Comparison of ENCODE assay signal across 32 cellular contexts in the genomic region with DNA sequence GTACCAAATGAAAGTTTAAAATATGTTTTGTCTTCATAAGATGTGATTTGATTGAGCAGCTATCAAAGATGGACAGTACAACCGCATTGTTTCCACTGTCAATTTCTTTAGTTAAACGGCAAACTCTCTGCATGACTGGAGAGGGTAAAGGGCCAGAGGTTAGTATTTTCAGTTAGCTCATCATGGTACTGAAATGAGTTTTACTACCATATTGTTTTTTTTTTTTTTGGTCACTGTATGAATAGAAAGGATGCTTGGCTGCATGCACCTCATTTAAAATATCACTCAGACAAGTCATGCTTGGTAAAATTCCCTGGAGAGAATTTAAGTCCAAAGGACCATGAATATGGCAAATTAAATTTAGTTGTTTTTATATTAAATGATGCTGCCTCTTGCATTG.
"Had no signal": no experiment of that assay in that cellular context is flagged by ENCODE, and none has a peak within 500 bp of the region (broad histone marks: within the 10 kb centered on the region; RNA-seq: fewer than 3 reads in every experiment).

No MANE protein-coding gene starts in this region.

- H3K4me1 Mint-ChIP-seq: activated CD4-positive, alpha-beta T cell treated with anti-CD3 and anti-CD28 coated beads for 36 hours; activated CD4-positive, alpha-beta T cell treated with anti-CD3 and anti-CD28 coated beads, Interleukin-2, amount 10 ng/mL, durations not matched to agents 24 days and 14 days; activated CD8-positive, alpha-beta memory T cell treated with anti-CD3 and anti-CD28 coated beads, Interleukin-2, amount 10 ng/mL, durations not matched to agents 7 days and 5 days; activated naive CD4-positive, alpha-beta T cell treated with anti-CD3 and anti-CD28 coated beads, Interleukin-2, amount 10 ng/mL, durations not matched to agents 7 days and 5 days; activated naive CD8-positive, alpha-beta T cell treated with anti-CD3 and anti-CD28 coated beads, Interleukin-2, amount 10 ng/mL, durations not matched to agents 7 days and 5 days had no signal

- H3K4me3 Mint-ChIP-seq: activated CD4-positive, alpha-beta memory T cell treated with anti-CD3 and anti-CD28 coated beads for 36 hours; activated CD4-positive, alpha-beta T cell treated with anti-CD3 and anti-CD28 coated beads for 36 hours; activated CD4-positive, alpha-beta T cell treated with anti-CD3 and anti-CD28 coated beads, Interleukin-2, amount 10 ng/mL, durations not matched to agents 24 days and 14 days; activated CD8-positive, alpha-beta memory T cell treated with anti-CD3 and anti-CD28 coated beads, Interleukin-2, amount 10 ng/mL, durations not matched to agents 7 days and 5 days; activated CD8-positive, alpha-beta T cell treated with anti-CD3 and anti-CD28 coated beads, Interleukin-2, amount 10 ng/mL, durations not matched to agents 7 days and 5 days; activated naive CD4-positive, alpha-beta T cell treated with anti-CD3 and anti-CD28 coated beads, Interleukin-2, amount 10 ng/mL, durations not matched to agents 7 days and 5 days; activated naive CD8-positive, alpha-beta T cell treated with anti-CD3 and anti-CD28 coated beads, Interleukin-2, amount 10 ng/mL, durations not matched to agents 7 days and 5 days; activated T-cell treated with anti-CD3 and anti-CD28 coated beads, Interleukin-2, amount 50 U/mL, for 24 hours; activated T-cell treated with anti-CD3 and anti-CD28 coated beads, Interleukin-2, amount 50 U/mL, for 72 hours; brain had no signal

- H3K27ac Mint-ChIP-seq: activated CD4-positive, alpha-beta memory T cell treated with anti-CD3 and anti-CD28 coated beads for 36 hours; activated CD4-positive, alpha-beta T cell treated with anti-CD3 and anti-CD28 coated beads for 36 hours; activated CD4-positive, alpha-beta T cell treated with anti-CD3 and anti-CD28 coated beads, Interleukin-2, amount 10 ng/mL, durations not matched to agents 24 days and 14 days; activated CD8-positive, alpha-beta memory T cell treated with anti-CD3 and anti-CD28 coated beads, Interleukin-2, amount 10 ng/mL, durations not matched to agents 7 days and 5 days; activated CD8-positive, alpha-beta T cell treated with anti-CD3 and anti-CD28 coated beads, Interleukin-2, amount 10 ng/mL, durations not matched to agents 7 days and 5 days; activated naive CD4-positive, alpha-beta T cell treated with anti-CD3 and anti-CD28 coated beads, Interleukin-2, amount 10 ng/mL, durations not matched to agents 7 days and 5 days; activated naive CD4-positive, alpha-beta T cell treated with anti-CD3 and anti-CD28 coated beads, Interleukin-2, amount 50 U/mL, for 72 hours; activated naive CD8-positive, alpha-beta T cell treated with anti-CD3 and anti-CD28 coated beads, Interleukin-2, amount 10 ng/mL, durations not matched to agents 7 days and 5 days; activated T-cell treated with anti-CD3 and anti-CD28 coated beads, Interleukin-2, amount 50 U/mL, for 24 hours; activated T-cell treated with anti-CD3 and anti-CD28 coated beads, Interleukin-2, amount 50 U/mL, for 72 hours; brain had no signal

- H3K27me3 ChIP-seq: ascending aorta, breast epithelium, cardiac muscle cell, colonic mucosa, esophagus squamous epithelium, gastroesophageal sphincter, heart right ventricle, hepatocyte had no signal

- H3K9me3 Mint-ChIP-seq: activated CD4-positive, alpha-beta T cell treated with anti-CD3 and anti-CD28 coated beads, Interleukin-2, amount 10 ng/mL, durations not matched to agents 24 days and 14 days had no signal

- ATAC-seq: activated CD4-positive, alpha-beta T cell treated with anti-CD3 and anti-CD28 coated beads for 36 hours; activated CD8-positive, alpha-beta memory T cell treated with anti-CD3 and anti-CD28 coated beads, Interleukin-2, amount 10 ng/mL, durations not matched to agents 7 days and 5 days; activated CD8-positive, alpha-beta T cell treated with anti-CD3 and anti-CD28 coated beads, Interleukin-2, amount 10 ng/mL, durations not matched to agents 7 days and 5 days; activated naive CD4-positive, alpha-beta T cell treated with anti-CD3 and anti-CD28 coated beads, Interleukin-2, amount 50 U/mL, for 72 hours; activated T-cell treated with anti-CD3 and anti-CD28 coated beads, Interleukin-2, amount 50 U/mL, for 72 hours; gastroesophageal sphincter; heart right ventricle had no signal

- H3K27me3 Mint-ChIP-seq: activated CD4-positive, alpha-beta memory T cell treated with anti-CD3 and anti-CD28 coated beads for 36 hours; activated CD4-positive, alpha-beta T cell treated with anti-CD3 and anti-CD28 coated beads for 36 hours; activated CD4-positive, alpha-beta T cell treated with anti-CD3 and anti-CD28 coated beads, Interleukin-2, amount 10 ng/mL, durations not matched to agents 24 days and 14 days; activated CD8-positive, alpha-beta memory T cell treated with anti-CD3 and anti-CD28 coated beads, Interleukin-2, amount 10 ng/mL, durations not matched to agents 7 days and 5 days; activated naive CD4-positive, alpha-beta T cell treated with anti-CD3 and anti-CD28 coated beads, Interleukin-2, amount 10 ng/mL, durations not matched to agents 7 days and 5 days; activated naive CD8-positive, alpha-beta T cell treated with anti-CD3 and anti-CD28 coated beads, Interleukin-2, amount 10 ng/mL, durations not matched to agents 7 days and 5 days; activated T-cell treated with anti-CD3 and anti-CD28 coated beads, Interleukin-2, amount 50 U/mL, for 24 hours; brain had no signal

- H3K4me1 ChIP-seq: ascending aorta, breast epithelium, colonic mucosa, esophagus squamous epithelium, gastroesophageal sphincter, heart right ventricle had no signal

- H3K9me3 ChIP-seq: ascending aorta, breast epithelium, colonic mucosa, esophagus squamous epithelium, gastroesophageal sphincter had no signal

- H2AFZ ChIP-seq: hepatocyte had no signal

- H3K36me3 Mint-ChIP-seq: activated CD4-positive, alpha-beta memory T cell treated with anti-CD3 and anti-CD28 coated beads for 36 hours; activated CD8-positive, alpha-beta memory T cell treated with anti-CD3 and anti-CD28 coated beads, Interleukin-2, amount 10 ng/mL, durations not matched to agents 7 days and 5 days; activated naive CD4-positive, alpha-beta T cell treated with anti-CD3 and anti-CD28 coated beads, Interleukin-2, amount 10 ng/mL, durations not matched to agents 7 days and 5 days; activated naive CD4-positive, alpha-beta T cell treated with anti-CD3 and anti-CD28 coated beads, Interleukin-2, amount 50 U/mL, for 72 hours; activated naive CD8-positive, alpha-beta T cell treated with anti-CD3 and anti-CD28 coated beads, Interleukin-2, amount 10 ng/mL, durations not matched to agents 7 days and 5 days; brain had no signal

- H3K4me2 ChIP-seq: hepatocyte had no signal

- H3K79me2 ChIP-seq: hepatocyte had no signal

- H3K36me3 ChIP-seq: ascending aorta, breast epithelium, cardiac muscle cell, colonic mucosa, esophagus squamous epithelium, gastroesophageal sphincter, heart right ventricle had no signal

- DNase-seq: activated CD4-positive, alpha-beta memory T cell treated with anti-CD3 and anti-CD28 coated beads for 36 hours; activated CD4-positive, alpha-beta T cell treated with anti-CD3 and anti-CD28 coated beads for 36 hours; activated CD4-positive, alpha-beta T cell treated with anti-CD3 and anti-CD28 coated beads, Interleukin-2, amount 10 ng/mL, durations not matched to agents 24 days and 14 days; activated CD4-positive, CD25-positive, alpha-beta regulatory T cell; activated CD4-positive, CD25-positive, alpha-beta regulatory T cell treated with anti-CD3 and anti-CD28 coated beads, Interleukin-2, amount 50 U/mL, for 72 hours; activated CD8-positive, alpha-beta memory T cell treated with anti-CD3 and anti-CD28 coated beads, Interleukin-2, amount 10 ng/mL, durations not matched to agents 7 days and 5 days; activated CD8-positive, alpha-beta memory T cell treated with anti-CD3 and anti-CD28 coated beads, Interleukin-2, amount 50 U/mL, for 4 hours; activated CD8-positive, alpha-beta T cell treated with anti-CD3 and anti-CD28 coated beads, Interleukin-2, amount 10 ng/mL, durations not matched to agents 7 days and 5 days; activated gamma-delta T cell; activated naive CD4-positive, alpha-beta T cell; activated naive CD4-positive, alpha-beta T cell treated with anti-CD3 and anti-CD28 coated beads, Interleukin-2, amount 10 ng/mL, durations not matched to agents 7 days and 5 days; activated naive CD8-positive, alpha-beta T cell treated with anti-CD3 and anti-CD28 coated beads, Interleukin-2, amount 10 ng/mL, durations not matched to agents 7 days and 5 days; activated T-cell treated with anti-CD3 and anti-CD28 coated beads for 4 hours; activated T-cell treated with anti-CD3 and anti-CD28 coated beads, Interleukin-2, amount 50 U/mL, for 24 hours; activated T-cell treated with anti-CD3 and anti-CD28 coated beads, Interleukin-2, amount 50 U/mL, for 72 hours; central memory CD4-positive, alpha-beta T cell; cerebellar nuclear complex; colonic mucosa; effector CD8-positive, alpha-beta T cell; esophagus squamous epithelium; foreskin melanocyte; heart right ventricle had no signal

- H3K27ac ChIP-seq: ascending aorta, breast epithelium, cardiac muscle cell, colonic mucosa, epithelial cell of prostate, esophagus squamous epithelium, gastroesophageal sphincter, heart right ventricle, hepatocyte had no signal

- FAIRE-seq: endometrium, endothelial cell of umbilical vein had no signal

- H3K4me3 ChIP-seq: ascending aorta, breast epithelium, cardiac muscle cell, colonic mucosa, esophagus squamous epithelium, gastroesophageal sphincter, heart right ventricle, hepatocyte had no signal
